In genomic region chr9:116152390-116152789, GRCh38 we compare ENCODE assay signal across 10 cellular contexts. TPM values are rescaled to one million over a fixed set of nuclear protein-coding genes. Genes with fewer than 3 reads are reported as not detected.
DNase-seq lines count a peak whose midpoint lies in the region; ATAC-seq and TF ChIP-seq lines count a peak whose summit lies in the region.
"Had no signal": no experiment of that assay in that cellular context is flagged by ENCODE, and none has a peak within 500 bp of the region (broad histone marks: within the 10 kb centered on the region; RNA-seq: fewer than 3 reads in every experiment).

No MANE protein-coding gene starts in this region.

- H3K27ac Mint-ChIP-seq in mesothelial cell of epicardium, result peak overlapping the region; percentile 69
- H3K27ac Mint-ChIP-seq: activated CD4-positive, alpha-beta T cell treated with anti-CD3 and anti-CD28 coated beads, Interleukin-2, amount 10 ng/mL, durations not matched to agents 7 days and 5 days had no signal

- no peak for ATAC-seq in body of pancreas

- no peak overlapping the region for H3K4me3 Mint-ChIP-seq in mesothelial cell of epicardium
- H3K4me3 Mint-ChIP-seq: activated CD4-positive, alpha-beta T cell treated with anti-CD3 and anti-CD28 coated beads, Interleukin-2, amount 10 ng/mL, durations not matched to agents 7 days and 5 days had no signal

- DNase-seq in BE2C (no peak), LHCN-M2 (ENCODE audit: low read depth) (peak; percentile 54), body of pancreas (no peak), mesothelial cell of epicardium (ENCODE audit: low spot score in 2 of 2, unreplicated experiment in 2 of 2) (no peak), activated gamma-delta T cell treated with Interleukin-2 at 50 U/mL for 16 hours (no peak), KG1 (lab: John Stamatoyannopoulos, UW) (no peak), prostate gland (ENCODE audit: low spot score) (no peak), SIG-M5 treated with dmso at 0.1 percent for 504 hours (lab: John Stamatoyannopoulos, UW; ENCODE audit: unreplicated experiment) (no peak)
- DNase-seq: activated CD4-positive, alpha-beta T cell treated with anti-CD3 and anti-CD28 coated beads, Interleukin-2, amount 10 ng/mL, durations not matched to agents 7 days and 5 days; hippocampal formation had no signal

- 18 to 22% methylated on average over 2 of the region's 2 CpGs for WGBS in body of pancreas, 2 donors
- 59% methylated on average over 2 of the region's 2 CpGs for WGBS in prostate gland

- intact Hi-C loops in body of pancreas (cut with DNase I), result loop anchor here (10.0 kb wide), 1 partner anchor 422 kb away; no protein-coding TSS in a partner anchor
- intact Hi-C loops in prostate gland (cut with DNase I), result loop anchor here (2.0 to 10.0 kb wide), 4 partner anchors 212 to 494 kb away; no protein-coding TSS in a partner anchor

- H3K4me3 ChIP-seq in BE2C (ENCODE audit: low read depth, low read length) (no peak overlapping the region), body of pancreas (no peak overlapping the region), prostate gland (no peak overlapping the region)

- H3K36me3 ChIP-seq in BE2C (no peaks in the 10 kb centered on the region), body of pancreas (replicated peaks in 1 of 2; ENCODE audit: insufficient read depth in 1 of 2, low read depth in 2 of 2) (no peaks in the 10 kb centered on the region), prostate gland (no peaks in the 10 kb centered on the region)

- peaks cover 39% of the 10 kb centered on the region for H3K27me3 Mint-ChIP-seq in mesothelial cell of epicardium (ENCODE audit: low read depth)

- H3K4me1 ChIP-seq in BE2C (peaks cover 3% of the 10 kb centered on the region; the same call in 1 of the 2 replicates), body of pancreas (peaks cover 23% of the 10 kb centered on the region), prostate gland (replicated peaks) (peaks cover 3% of the 10 kb centered on the region)

- H3K27ac ChIP-seq in body of pancreas, result no peak overlapping the region
- no peak overlapping the region for H3K27ac ChIP-seq in prostate gland

- H3K9me3 ChIP-seq in BE2C (no peaks in the 10 kb centered on the region), body of pancreas (no peaks in the 10 kb centered on the region), prostate gland (no peaks in the 10 kb centered on the region)

- no peaks in the 10 kb centered on the region for H3K36me3 Mint-ChIP-seq in mesothelial cell of epicardium

- peaks cover 73% of the 10 kb centered on the region for H3K27me3 ChIP-seq in BE2C
- peaks cover 0 to 13% of the 10 kb centered on the region in 2 donors for H3K27me3 ChIP-seq in body of pancreas
- no peaks in the 10 kb centered on the region for H3K27me3 ChIP-seq in prostate gland (replicated peaks; ENCODE audit: insufficient read depth)

- peaks cover 44% of the 10 kb centered on the region for H3K4me1 Mint-ChIP-seq in mesothelial cell of epicardium

- TF ChIP-seq POLR2A in body of pancreas (IDR thresholded peaks at IDR 0.05) (no peak), prostate gland (IDR thresholded peaks at IDR 0.05) (no peak)

- H3K9me3 Mint-ChIP-seq in mesothelial cell of epicardium, result no peaks in the 10 kb centered on the region
- H3K9me3 Mint-ChIP-seq: activated CD4-positive, alpha-beta T cell treated with anti-CD3 and anti-CD28 coated beads, Interleukin-2, amount 10 ng/mL, durations not matched to agents 7 days and 5 days had no signal

- TF ChIP-seq CTCF in BE2C (IDR thresholded peaks at IDR 0.05; ENCODE audit: low read depth, low read length), result peak; percentile 27; the same call in 1 of the 2 replicates
- TF ChIP-seq CTCF in body of pancreas (IDR thresholded peaks at IDR 0.05), result peak in 4 of 7 experiments; percentile 31 to 41 (median 34)
- peak; percentile 26 for TF ChIP-seq CTCF in mesothelial cell of epicardium (IDR thresholded peaks at IDR 0.05; ENCODE audit: unreplicated experiment)
- peak in 2 of 4 experiments; percentile 9 to 31 for TF ChIP-seq CTCF in prostate gland (IDR thresholded peaks at IDR 0.05)

RNA-seq across cellular contexts. Expression of gene PAPPA, which starts 1.2 kb away (rescaled TPM):
- 1.9 TPM for polyA plus RNA-seq in BE2C (2012; ENCODE audit: insufficient read depth, insufficient read length, low read depth)
- total RNA-seq in LHCN-M2 (2014; rRNA removed) (3.0 and 4.7 TPM in 2 replicates), body of pancreas (1 to 10 TPM; 1.0 to 2.0 TPM), mesothelial cell of epicardium (2.9 to 3.3 TPM (median 3.2 TPM) in 3 replicates), prostate gland (1 to 10 TPM in 1 of 2 donors, under 1 TPM in 1; 0.27 to 1.8 TPM)
- polyA plus RNA-seq in LHCN-M2 (2012), result 1.5 TPM
- total RNA-seq: activated CD4-positive, alpha-beta T cell treated with anti-CD3 and anti-CD28 coated beads, Interleukin-2, amount 10 ng/mL, durations not matched to agents 7 days and 5 days had no signal
